Comparison of ENCODE assay signal across 8 cellular contexts in genomic region chr10:91162495-91163268, GRCh38. TPM values are rescaled to one million over a fixed set of nuclear protein-coding genes. Genes with fewer than 3 reads are reported as not detected.
DNase-seq lines count a peak whose midpoint lies in the region; ATAC-seq, FAIRE-seq and TF ChIP-seq lines count a peak whose summit lies in the region.

No MANE protein-coding gene starts in this region.

- no peaks in the 10 kb centered on the region for H3K36me3 Mint-ChIP-seq in mesothelial cell of epicardium

- intact Hi-C loops in endothelial cell of umbilical vein (cut with micrococcal nuclease), result loop anchor here (1.0 to 5.0 kb wide), 4 partner anchors 58 to 290 kb away; partner anchors contain the start of genes PCGF5 and RPP30

- BruUV-seq in endothelial cell of umbilical vein (replicated peaks; lab: Mats Ljungman, UMichigan), result no TSS peak

- H3K27ac ChIP-seq in endothelial cell of umbilical vein (ENCODE audit: insufficient read depth, low read depth, low read length), result peak overlapping the region; percentile 74

- no peaks in the 10 kb centered on the region for H3K9me3 Mint-ChIP-seq in mesothelial cell of epicardium

- H3K27me3 ChIP-seq in endothelial cell of umbilical vein (ENCODE audit: control insufficient read depth in 2 of 2, insufficient read depth in 2 of 2, low read length in 2 of 2), result no peaks in the 10 kb centered on the region

- peak overlapping the region; percentile 61 to 84 (median 72) for H3K4me3 ChIP-seq in endothelial cell of umbilical vein (replicated peaks in 1 of 3; ENCODE audit: insufficient read depth in 1 of 3, low read depth in 1 of 3, low read length in 3 of 3)

- TF ChIP-seq CTCF in endothelial cell of umbilical vein (IDR thresholded peaks at IDR 0.05; ENCODE audit: extremely low read depth in 1 of 2, insufficient read depth in 1 of 2, low read depth in 1 of 2, low read length in 2 of 2) (no peak), mesothelial cell of epicardium (IDR thresholded peaks at IDR 0.05; ENCODE audit: unreplicated experiment) (no peak)

- no peaks in the 10 kb centered on the region for H3K9me1 ChIP-seq in endothelial cell of umbilical vein (replicated peaks; ENCODE audit: control insufficient read depth, extremely low read depth, insufficient read depth, low read length)

- no peak for FAIRE-seq in endothelial cell of umbilical vein (lab: Jason Lieb, UNC)

- peak; percentile 53 for ATAC-seq in HG02943 (IDR thresholded peaks at IDR 0.05; ENCODE audit: low read depth, unreplicated experiment)

- DNase-seq in NOMO-1 (lab: John Stamatoyannopoulos, UW; ENCODE audit: unreplicated experiment in 2 of 2) (peak; percentile 7 to 19), NOMO-1 treated with dmso at 0.1 percent for 144 hours (lab: John Stamatoyannopoulos, UW; ENCODE audit: unreplicated experiment) (no peak), NCI-H510A treated with DMSO at 0.1 percent for 48 hours (lab: John Stamatoyannopoulos, UW) (peak; percentile 54), activated T-cell treated with anti-CD3 and anti-CD28 coated beads for 4 hours (peak; percentile 74), endothelial cell of umbilical vein (ENCODE audit: low read depth, low spot score) (peak; percentile 61), mesothelial cell of epicardium (ENCODE audit: low spot score in 2 of 2, unreplicated experiment in 2 of 2) (peak; percentile 29 to 63)
- peak; percentile 56 for DNase-seq in stimulated activated CD8-positive, alpha-beta memory T cell treated with anti-CD3 and anti-CD28 coated beads, Interleukin-15, amount 100 ng/mL, for 1 hour (ENCODE audit: low read depth)

- peak overlapping the region; percentile 71 for H3K4me2 ChIP-seq in endothelial cell of umbilical vein (ENCODE audit: insufficient read depth, low read length)

- CTCF ChIA-PET in endothelial cell of umbilical vein (lab: Charles Lee), result interaction anchor here (0.8 to 1.8 kb wide), 9 partner anchors 10 to 252 kb away, joined by 3 to 9 read pairs (median 4); no protein-coding TSS in a partner anchor

- peaks cover 52% of the 10 kb centered on the region for H3K27me3 Mint-ChIP-seq in mesothelial cell of epicardium (ENCODE audit: low read depth)

- peaks cover 21% of the 10 kb centered on the region for H3K4me1 Mint-ChIP-seq in mesothelial cell of epicardium

- H3K4me3 Mint-ChIP-seq in mesothelial cell of epicardium, result peak overlapping the region; percentile 67

- peaks cover 2% of the 10 kb centered on the region for H3K79me2 ChIP-seq in endothelial cell of umbilical vein (ENCODE audit: control insufficient read depth, insufficient read depth, low read length)

- H3K9me3 ChIP-seq in endothelial cell of umbilical vein (replicated peaks; ENCODE audit: control insufficient read depth, insufficient read depth, low read length), result no peaks in the 10 kb centered on the region

- peak overlapping the region; percentile 94 for H2AFZ ChIP-seq in endothelial cell of umbilical vein (ENCODE audit: low read depth, low read length)

- no peak for TF ChIP-seq POLR2A in endothelial cell of umbilical vein (IDR thresholded peaks at IDR 0.05; ENCODE audit: low read depth, low read length)

- H3K4me1 ChIP-seq in endothelial cell of umbilical vein (ENCODE audit: control insufficient read depth, extremely low read depth, insufficient read depth, low read length), result peaks cover 6% of the 10 kb centered on the region

- POLR2A ChIA-PET in endothelial cell of umbilical vein (lab: Charles Lee), result no interaction called here

- H3K27ac Mint-ChIP-seq in mesothelial cell of epicardium, result no peak overlapping the region

- peak overlapping the region; percentile 81 for H3K9ac ChIP-seq in endothelial cell of umbilical vein (replicated peaks; ENCODE audit: extremely low read depth, insufficient read depth, low read length)

- dilution Hi-C loops in endothelial cell of umbilical vein (cut with MboI; ENCODE audit: extremely low pct_ligation_motif_present, low sequenced_read_pairs), result no loop called here

- H4K20me1 ChIP-seq in endothelial cell of umbilical vein (replicated peaks; ENCODE audit: control insufficient read depth, extremely low read depth, insufficient read depth, low read length), result no peaks in the 10 kb centered on the region

- H3K36me3 ChIP-seq in endothelial cell of umbilical vein (ENCODE audit: control insufficient read depth in 2 of 2, extremely low read depth in 1 of 2, insufficient read depth in 2 of 2, low read length in 2 of 2), result no peaks in the 10 kb centered on the region

TF ChIP-seq in endothelial cell of umbilical vein, 7 proteins besides CTCF, POLR2A, EP300 and RAD21:
- TF ChIP-seq MYC (IDR thresholded peaks at IDR 0.05; ENCODE audit: low read depth, low read length) (no peak), POLR2AphosphoS5 (IDR thresholded peaks at IDR 0.05; ENCODE audit: insufficient read depth, low read depth, low read length) (peak; percentile 9), EZH2 (IDR thresholded peaks at IDR 0.05; ENCODE audit: borderline replicate concordance, low read depth, low read length, severe bottlenecking) (no peak)
TF ChIP-seq in endothelial cell of umbilical vein: peak in this region for 1.

RNA-seq across cellular contexts. Expression of gene PCGF5, which starts 57.8 kb away (rescaled TPM):
- total RNA-seq in endothelial cell of umbilical vein, result 26.0 and 29.8 TPM in 2 replicates
- 23.7 and 25.0 TPM in 2 replicates for polyA plus RNA-seq in endothelial cell of umbilical vein
- 26.2 and 27.4 TPM in 2 replicates for polyA plus RNA-seq in endothelial cell of umbilical vein (2011; cell fraction: cytosol; rRNA removed)
- 14.7 and 16.2 TPM in 2 replicates for polyA plus RNA-seq in endothelial cell of umbilical vein (2011; cell fraction: nucleus; rRNA removed)
- 25.5 and 35.1 TPM in 2 replicates for polyA plus RNA-seq in endothelial cell of umbilical vein (2012)
- 30.7 and 31.6 TPM in 2 replicates for polyA minus RNA-seq in endothelial cell of umbilical vein
- polyA minus RNA-seq in endothelial cell of umbilical vein (2011; cell fraction: cytosol; rRNA and poly(A)+ RNA removed), result 20.4 TPM
- 42.5 and 57.9 TPM in 2 replicates for polyA minus RNA-seq in endothelial cell of umbilical vein (2011; cell fraction: nucleus; rRNA and poly(A)+ RNA removed)
- 11.4 to 13.6 TPM (median 11.6 TPM) in 3 replicates for total RNA-seq in mesothelial cell of epicardium
